In genomic region chr7:92528188-92528957, GRCh38 we compare ENCODE assay signal across 1 cellular context.
A peak's percentile ranks its signal among the peaks of the same experiment; 100 is the strongest.
TF ChIP-seq lines count a peak whose summit lies in the region.

PEX1 (minus strand) TSS chr7:92528520; CDS start chr7:92528435, 85 bp downstream.
RBM48 (plus strand) TSS chr7:92528795; CDS start chr7:92528814, 19 bp downstream.

TF ChIP-seq in K562, 482 proteins besides CTCF, POLR2A, EP300 and RAD21 (continued from another document and continues in another):
- peak; percentile 98 for TF ChIP-seq ZBTB40 (IDR thresholded peaks at IDR 0.05)
- TF ChIP-seq ZBTB40 (CRISPR knock-in tag; IDR thresholded peaks at IDR 0.05), result no peak
- TF ChIP-seq ZBTB17 (CRISPR knock-in tag; IDR thresholded peaks at IDR 0.05), result peak; percentile 99
- peak in 1 of 2 experiments; percentile 78; a peak in 1 of 4 replicates for TF ChIP-seq UBTF (IDR thresholded peaks at IDR 0.05; ENCODE audit: borderline replicate concordance in 1 of 2, low read depth in 2 of 2, low read length in 2 of 2)
- no peak for TF ChIP-seq CUX1 (CRISPR knock-in tag; IDR thresholded peaks at IDR 0.05)
- TF ChIP-seq E2F4 (CRISPR knock-in tag; IDR thresholded peaks at IDR 0.05; ENCODE audit: low read depth), result no peak
- peak in 1 of 2 experiments; percentile 88; a peak in 2 of 3 replicates for TF ChIP-seq CBX3 (IDR thresholded peaks at IDR 0.05; ENCODE audit: borderline replicate concordance in 1 of 2, low read length in 2 of 2)
- no peak for TF ChIP-seq ZNF224 (CRISPR knock-in tag; IDR thresholded peaks at IDR 0.05)
- no peak for TF ChIP-seq SAFB2 (IDR thresholded peaks at IDR 0.05; ENCODE audit: borderline replicate concordance, low read depth, low read length, severe bottlenecking)
- no peak; the same call in 1 of the 2 replicates for TF ChIP-seq RFX5 (IDR thresholded peaks at IDR 0.05; ENCODE audit: low read depth, low read length)
- TF ChIP-seq TCF15 (CRISPR knock-in tag; IDR thresholded peaks at IDR 0.05), result no peak
- no peak for TF ChIP-seq ID3 (CRISPR knock-in tag; IDR thresholded peaks at IDR 0.05)
- TF ChIP-seq ID3 (tag; IDR thresholded peaks at IDR 0.05), result peak; percentile 64; the same call in 1 of the 2 replicates
- TF ChIP-seq ZNF277 (CRISPR knock-in tag; IDR thresholded peaks at IDR 0.05; ENCODE audit: borderline replicate concordance), result no peak
- no peak for TF ChIP-seq ESRRB (CRISPR knock-in tag; IDR thresholded peaks at IDR 0.05; ENCODE audit: borderline replicate concordance)
- TF ChIP-seq ZKSCAN3 (CRISPR knock-in tag; IDR thresholded peaks at IDR 0.05), result no peak
- peak; percentile 93 for TF ChIP-seq LEF1 (IDR thresholded peaks at IDR 0.05)
- peak; percentile 77; the same call in 1 of the 2 replicates for TF ChIP-seq MYC (IDR thresholded peaks at IDR 0.05; ENCODE audit: low read depth, low read length)
- TF ChIP-seq MYC (CRISPR knock-in tag; IDR thresholded peaks at IDR 0.05; ENCODE audit: borderline replicate concordance, low read depth), result no peak
- TF ChIP-seq NCOA1 (IDR thresholded peaks at IDR 0.05; ENCODE audit: low read depth), result 0 out of 2 replicates have a peak, but pooled peaks have one; percentile 43
- peak; percentile 80; the same call in 1 of the 2 replicates for TF ChIP-seq ETS1 (conservative IDR thresholded peaks at IDR 0.05; ENCODE audit: control insufficient read depth, low read depth, low read length)
- TF ChIP-seq ZNF445 (CRISPR knock-in tag; IDR thresholded peaks at IDR 0.05; ENCODE audit: low read depth), result no peak
- TF ChIP-seq POLR2B (IDR thresholded peaks at IDR 0.05; ENCODE audit: low read depth, partially characterized antibody), result peak; percentile 84
- 0 out of 2 replicates have a peak, but pooled peaks have one; percentile 64 for TF ChIP-seq NR4A1 (CRISPR knock-in tag; IDR thresholded peaks at IDR 0.05)
- TF ChIP-seq NR4A1 (tag; IDR thresholded peaks at IDR 0.05), result peak; percentile 39; the same call in 1 of the 2 replicates
- no peak for TF ChIP-seq ATF4 (CRISPR knock-in tag; IDR thresholded peaks at IDR 0.05)
- TF ChIP-seq ZBTB9 (CRISPR knock-in tag; IDR thresholded peaks at IDR 0.05), result peak; percentile 39; the same call in 1 of the 2 replicates
- TF ChIP-seq SMAD2 (IDR thresholded peaks at IDR 0.05; ENCODE audit: low read depth, low read length), result no peak
- TF ChIP-seq GTF2A2 (tag; IDR thresholded peaks at IDR 0.05), result no peak
- TF ChIP-seq SIN3B (IDR thresholded peaks at IDR 0.05; ENCODE audit: low read depth), result peak; percentile 100
